1 cellular context compared by ENCODE assay signal in genomic region chr15:41809526-41810220, GRCh38.
TF ChIP-seq lines count a peak whose summit lies in the region.

No MANE protein-coding gene starts in this region.

TF ChIP-seq in WTC11, 78 proteins besides CTCF, POLR2A, EP300 and RAD21 (continued from another document):
- TF ChIP-seq PRDM15 (CRISPR knock-in tag; IDR thresholded peaks at IDR 0.05), result no peak
- no peak for TF ChIP-seq ARID4B (CRISPR knock-in tag; IDR thresholded peaks at IDR 0.05; ENCODE audit: borderline replicate concordance)
